15 cellular contexts compared by ENCODE assay signal in genomic region chr3:107142171-107142570, GRCh38.
"Had no signal": no experiment of that assay in that cellular context is flagged by ENCODE, and none has a peak within 500 bp of the region (broad histone marks: within the 10 kb centered on the region; RNA-seq: fewer than 3 reads in every experiment).

No MANE protein-coding gene starts in this region.

- H3K27me3 ChIP-seq: neutrophil, thyroid gland, vagina had no signal

- H3K9ac ChIP-seq: parathyroid adenoma had no signal

- H3K4me3 ChIP-seq: thyroid gland, vagina had no signal

- DNase-seq: activated CD4-positive, alpha-beta T cell treated with anti-CD3 and anti-CD28 coated beads for 1 hour; activated CD4-positive, alpha-beta T cell treated with anti-CD3 and anti-CD28 coated beads, Interleukin-2, amount 50 U/mL, for 4 hours; activated naive CD4-positive, alpha-beta T cell treated with anti-CD3 and anti-CD28 coated beads for 36 hours; activated naive CD8-positive, alpha-beta T cell treated with anti-CD3 and anti-CD28 coated beads, Interleukin-2, amount 50 U/mL, for 24 hours; activated T-cell treated with anti-CD3 and anti-CD28 coated beads, Interleukin-2, amount 50 U/mL, for 1 hour; aorta; effector memory CD4-positive, alpha-beta T cell; foreskin melanocyte; stimulated activated CD4-positive, alpha-beta T cell treated with anti-CD3 and anti-CD28 coated beads, Interleukin-12 subunit alpha, Interleukin-12 subunit beta, amount 100 ng/mL, for 4 hours; T-helper 9 cell; thyroid gland had no signal

- H2AFZ ChIP-seq: parathyroid adenoma had no signal

- H3K4me1 ChIP-seq: thyroid gland, vagina had no signal

- H3K27ac ChIP-seq: neutrophil, parathyroid adenoma, thyroid gland, vagina had no signal

- H3K9me3 ChIP-seq: neutrophil, thyroid gland, vagina had no signal

- ATAC-seq: activated naive CD8-positive, alpha-beta T cell treated with anti-CD3 and anti-CD28 coated beads, Interleukin-2, amount 50 U/mL, for 24 hours; stimulated activated memory B cell treated with anti-CD40 and anti-IgM and Interleukin-4, amounts not matched to agents 10 μg/mL and 1 μg/mL and 100 μg/mL, for 72 hours had no signal

- H3K36me3 ChIP-seq: neutrophil, thyroid gland, vagina had no signal
